18 cellular contexts compared by ENCODE assay signal in genomic region chr4:84913176-84913575, GRCh38.
"Had no signal": no experiment of that assay in that cellular context is flagged by ENCODE, and none has a peak within 500 bp of the region (broad histone marks: within the 10 kb centered on the region; RNA-seq: fewer than 3 reads in every experiment).

No MANE protein-coding gene starts in this region.

- H3K4me3 ChIP-seq: colonic mucosa, esophagus squamous epithelium, left ventricle myocardium inferior, lower lobe of right lung, neural progenitor cell, pancreas, testis had no signal

- ATAC-seq: foreskin keratinocyte; left cardiac atrium; natural killer cell treated with Interleukin-12 subunit alpha and Interleukin-12 subunit beta and Interleukin-15 and Interleukin-18, amount 100 ng/mL, for 72 hours; pancreas; right cardiac atrium; stimulated activated memory B cell treated with anti-CD40 and anti-IgM and Interleukin-4, amounts not matched to agents 10 μg/mL and 1 μg/mL and 100 μg/mL, for 72 hours; stimulated activated naive CD8-positive, alpha-beta T cell treated with anti-CD3 and anti-CD28 coated beads, Interleukin-15, amount 100 ng/mL, for 72 hours had no signal

- H3K27me3 ChIP-seq: colonic mucosa, esophagus squamous epithelium, foreskin keratinocyte, neural progenitor cell, pancreas, testis had no signal

- DNase-seq: colonic mucosa; dermis blood vessel endothelial cell; esophagus squamous epithelium; foreskin keratinocyte; kidney; left cardiac atrium; left ventricle myocardium inferior; lower lobe of right lung; occipital lobe; pancreas; right cardiac atrium; stimulated activated CD4-positive, alpha-beta T cell treated with anti-CD3 and anti-CD28 coated beads, Interleukin-4, amount 100 ng/mL, for 24 hours; stimulated activated naive CD8-positive, alpha-beta T cell treated with anti-CD3 and anti-CD28 coated beads, Interleukin-15, amount 100 ng/mL, for 72 hours; testis; trophoblast cell had no signal

- H3K27ac ChIP-seq: colonic mucosa, esophagus squamous epithelium, foreskin keratinocyte, left ventricle myocardium inferior, lower lobe of right lung, neural progenitor cell, pancreas, testis had no signal

- H3K36me3 ChIP-seq: colonic mucosa, left ventricle myocardium inferior, lower lobe of right lung, neural progenitor cell, pancreas had no signal

- H3K9me3 ChIP-seq: colonic mucosa, esophagus squamous epithelium, left ventricle myocardium inferior, lower lobe of right lung, pancreas, testis had no signal

- H3K4me1 ChIP-seq: colonic mucosa, foreskin keratinocyte, neural progenitor cell, testis had no signal
